Comparison of ENCODE assay signal across 31 cellular contexts in genomic region chr16:51987519-51987918, GRCh38.
DNase-seq lines count a peak whose midpoint lies in the region; ATAC-seq, FAIRE-seq and TF ChIP-seq lines count a peak whose summit lies in the region.
"Had no signal": no experiment of that assay in that cellular context is flagged by ENCODE, and none has a peak within 500 bp of the region (broad histone marks: within the 10 kb centered on the region; RNA-seq: fewer than 3 reads in every experiment).

No MANE protein-coding gene starts in this region.

- H3K9me3 ChIP-seq in HepG2 (ENCODE audit: low read length) (no peaks in the 10 kb centered on the region), right lobe of liver (no peaks in the 10 kb centered on the region), HEK293 (ENCODE audit: control insufficient read depth, insufficient read depth, low read depth, low read length) (no peaks in the 10 kb centered on the region)
- H3K9me3 ChIP-seq: A549; BE2C; BLaER1; BLaER1 treated with 17β-estradiol and CSF1 and Interleukin-3, amounts not matched to agents 10 nM and 100 nM; Caco-2 had no signal

- H3K27ac ChIP-seq in HepG2 (ENCODE audit: extremely low read length, insufficient read depth, low read length) = no peak overlapping the region
- H3K27ac ChIP-seq in right lobe of liver = no peak overlapping the region
- no peak overlapping the region for H3K27ac ChIP-seq in HEK293 (ENCODE audit: extremely low read depth, low read depth, low read length)
- H3K27ac ChIP-seq: 22Rv1; A549; BLaER1; BLaER1 treated with 17β-estradiol and CSF1 and Interleukin-3, amounts not matched to agents 10 nM and 100 nM; C4-2B had no signal

- in situ Hi-C loops in HepG2 (cut with HindIII; ENCODE audit: extremely low pct_ligation_motif_present, low pct_unique_long_range_greater_than_20kb) = no loop called here

- BruUV-seq in HepG2 (replicated peaks; lab: Mats Ljungman, UMichigan) = no TSS peak

- TF ChIP-seq CTCF in HepG2 (CRISPR knock-in tag; IDR thresholded peaks at IDR 0.05) = no peak
- TF ChIP-seq CTCF in right lobe of liver (IDR thresholded peaks at IDR 0.05) = no peak
- TF ChIP-seq CTCF in HEK293 (tag by site-specific recombination; IDR thresholded peaks at IDR 0.05) = no peak

- H3K27me3 ChIP-seq in HepG2 (ENCODE audit: control insufficient read depth in 1 of 2, insufficient read depth in 2 of 2, low read length in 2 of 2) (no peaks in the 10 kb centered on the region), right lobe of liver (no peaks in the 10 kb centered on the region)
- H3K27me3 ChIP-seq: BLaER1; BLaER1 treated with 17β-estradiol and CSF1 and Interleukin-3, amounts not matched to agents 10 nM and 100 nM had no signal

- no peak for TF ChIP-seq RAD21 in HepG2 (CRISPR knock-in tag; IDR thresholded peaks at IDR 0.05)

- POLR2A ChIA-PET in HepG2 (lab: Yijun Ruan, JAX) (no interaction called here), HEK293 (lab: Yijun Ruan, JAX) (no interaction called here)

- no peak overlapping the region for H2AFZ ChIP-seq in HepG2 (ENCODE audit: low read length)

- WGBS in HepG2 (ENCODE audit: low lambda C conversion rate) = 6% methylated on average over 1 of the region's 1 CpG
- 30% methylated on average over 1 of the region's 1 CpG for WGBS in right lobe of liver (ENCODE audit: insufficient coverage, low coverage, low lambda C conversion rate, missing lambda C conversion rate)

- no peak overlapping the region for H3K4me2 ChIP-seq in HepG2 (ENCODE audit: low read depth, low read length)
- H3K4me2 ChIP-seq: A549; BLaER1; BLaER1 treated with 17β-estradiol and CSF1 and Interleukin-3, amounts not matched to agents 10 nM and 100 nM had no signal

- ATAC-seq in HepG2 = no peak
- no peak for ATAC-seq in right lobe of liver
- ATAC-seq: A549; CD8-positive, alpha-beta T cell had no signal

- H3K36me3 ChIP-seq in HepG2 (replicated peaks in 1 of 2; ENCODE audit: control insufficient read depth in 1 of 2, insufficient read depth in 2 of 2, low read length in 2 of 2) (no peaks in the 10 kb centered on the region), right lobe of liver (no peaks in the 10 kb centered on the region), HEK293 (ENCODE audit: control insufficient read depth in 2 of 2, insufficient read depth in 1 of 2, low read length in 2 of 2) (no peaks in the 10 kb centered on the region)
- H3K36me3 ChIP-seq: BE2C; BLaER1; BLaER1 treated with 17β-estradiol and CSF1 and Interleukin-3, amounts not matched to agents 10 nM and 100 nM had no signal

- intact Hi-C loops in HepG2 (cut with micrococcal nuclease; ENCODE audit: unreplicated experiment) = no loop called here
- intact Hi-C loops in right lobe of liver (cut with DNase I) = loop anchor here in 1 of 2 donors (10.0 kb wide), 1 partner anchor 173 kb away; no protein-coding TSS in a partner anchor

- H3K9ac ChIP-seq in HepG2 (ENCODE audit: insufficient read depth, low read depth, low read length) = no peak overlapping the region
- H3K9ac ChIP-seq: BLaER1; BLaER1 treated with 17β-estradiol and CSF1 and Interleukin-3, amounts not matched to agents 10 nM and 100 nM had no signal

- no peak overlapping the region for H3K4me3 ChIP-seq in HepG2 (replicated peaks in 1 of 3; ENCODE audit: insufficient read depth in 1 of 3, low read depth in 2 of 3, low read length in 3 of 3)
- H3K4me3 ChIP-seq in right lobe of liver = no peak overlapping the region
- no peak overlapping the region for H3K4me3 ChIP-seq in HEK293 (ENCODE audit: low read depth, low read length)
- H3K4me3 ChIP-seq: A549; BLaER1; BLaER1 treated with 17β-estradiol and CSF1 and Interleukin-3, amounts not matched to agents 10 nM and 100 nM had no signal

- CTCF ChIA-PET in HepG2 (lab: Yijun Ruan, JAX; ENCODE audit: low intra/inter-chr PET ratio, low total read pairs) = no interaction called here
- CTCF ChIA-PET in HEK293 (lab: Yijun Ruan, JAX) = interaction anchor here (0.6 to 1.6 kb wide), 4 partner anchors 32 to 925 kb away, joined by 4 to 5 read pairs (median 4); no protein-coding TSS in a partner anchor

- no peaks in the 10 kb centered on the region for H4K20me1 ChIP-seq in HepG2 (ENCODE audit: insufficient read depth, low read length)
- H4K20me1 ChIP-seq: BLaER1; BLaER1 treated with 17β-estradiol and CSF1 and Interleukin-3, amounts not matched to agents 10 nM and 100 nM had no signal

- DNase-seq in HepG2 (ENCODE audit: low spot score) (no peak), right lobe of liver (no peak)
- DNase-seq in stimulated activated CD4-positive, alpha-beta T cell treated with anti-CD3 and anti-CD28 coated beads, Interleukin-2, amount 100 ng/mL, for 48 hours = no peak
- DNase-seq: 8988T; ACHN; AML-193; BE2C; C1 segment of cervical spinal cord; Caco-2; Calu3; CD4-positive, alpha-beta memory T cell; CD4-positive, alpha-beta T cell; CD4-positive, CD25-positive, alpha-beta regulatory T cell; CD8-positive, alpha-beta memory T cell; CD8-positive, alpha-beta T cell; COR-L47; DMS 273 treated with DMSO at 0.1 percent for 48 hours; DMS153; DMS53; DMS79; DMS79 treated with DMSO at 0.1 percent for 48 hours; DND-41; EL had no signal

- H3K4me1 ChIP-seq in HepG2 (ENCODE audit: insufficient read depth, low read length) (no peaks in the 10 kb centered on the region), right lobe of liver (peaks cover 0 to 2% (median 0%) of the 10 kb centered on the region in 4 donors), HEK293 (ENCODE audit: control insufficient read depth, insufficient read depth, low read length) (peaks cover 6% of the 10 kb centered on the region; the same call in 1 of the 2 replicates)
- H3K4me1 ChIP-seq: A549; BE2C; BLaER1; BLaER1 treated with 17β-estradiol and CSF1 and Interleukin-3, amounts not matched to agents 10 nM and 100 nM; Caco-2 had no signal

- TF ChIP-seq EP300 in HepG2 (IDR thresholded peaks at IDR 0.05; ENCODE audit: low read depth in 2 of 2, low read length in 2 of 2) (no peak), HepG2 (CRISPR knock-in tag; IDR thresholded peaks at IDR 0.05; ENCODE audit: borderline replicate concordance) (no peak)

- FAIRE-seq in HepG2 (lab: Jason Lieb, UNC) = no peak
- FAIRE-seq: A204.1, A549, D721Med had no signal

- no peaks in the 10 kb centered on the region for H3K79me2 ChIP-seq in HepG2 (ENCODE audit: insufficient read depth, low read length)

- no peak for TF ChIP-seq POLR2A in HepG2 (IDR thresholded peaks at IDR 0.05; ENCODE audit: insufficient read depth in 1 of 2, low read depth in 2 of 2, low read length in 2 of 2)
- no peak for TF ChIP-seq POLR2A in right lobe of liver (IDR thresholded peaks at IDR 0.05)

TF ChIP-seq in HepG2, 621 proteins besides CTCF, POLR2A, EP300 and RAD21:
- TF ChIP-seq TBX2 (CRISPR knock-in tag; IDR thresholded peaks at IDR 0.05; ENCODE audit: borderline replicate concordance) (no peak), RBAK (CRISPR knock-in tag; IDR thresholded peaks at IDR 0.05) (peak; percentile 64; the same call in 1 of the 2 replicates)
TF ChIP-seq in HepG2: peak in this region for 1.

TF ChIP-seq in HEK293, 187 proteins besides CTCF, POLR2A, EP300 and RAD21:
- TF ChIP-seq ZNF335 (tag by site-specific recombination; conservative IDR thresholded peaks at IDR 0.05) (no peak), RBAK (tag by site-specific recombination; IDR thresholded peaks at IDR 0.05) (0 out of 2 replicates have a peak, but pooled peaks have one; percentile 52)
TF ChIP-seq in HEK293: peak in this region for 1.

Comparison
In these comparisons a context has a peak if more than half of its experiments do, and no peak if none do; other contexts are left out.
1. Of the 63 proteins assayed by ChIP-seq in both HepG2 and HEK293: peak only in HepG2: none; only in HEK293: none; in both: RBAK; in neither: 62.